In genomic region chr6:156791261-156791850, GRCh38 we compare ENCODE assay signal across 8 cellular contexts. TPM values are rescaled to one million over a fixed set of nuclear protein-coding genes. Genes with fewer than 3 reads are reported as not detected.
DNase-seq lines count a peak whose midpoint lies in the region; ATAC-seq and TF ChIP-seq lines count a peak whose summit lies in the region.

No MANE protein-coding gene starts in this region.

- H3K27ac Mint-ChIP-seq in CD4-positive, alpha-beta memory T cell, result peak overlapping the region in 5 of 7 donors; percentile 2 to 58 (median 36)
- H3K27ac Mint-ChIP-seq in endodermal cell, result no peak overlapping the region

- no peaks in the 10 kb centered on the region for H3K36me3 ChIP-seq in CD4-positive, alpha-beta memory T cell (ENCODE audit: insufficient read depth, low read length)
- no peaks in the 10 kb centered on the region for H3K36me3 ChIP-seq in endodermal cell (ENCODE audit: control insufficient read depth, insufficient read depth, low read length)

- H3K4me3 Mint-ChIP-seq in CD4-positive, alpha-beta memory T cell, result peak overlapping the region in 7 of 8 donors; percentile 3 to 67 (median 55)
- H3K4me3 Mint-ChIP-seq in endodermal cell, result no peak overlapping the region

- peaks cover 79 to 97% (median 88%) of the 10 kb centered on the region in 4 donors for H3K4me1 Mint-ChIP-seq in CD4-positive, alpha-beta memory T cell
- H3K4me1 Mint-ChIP-seq in endodermal cell, result peaks cover 55% of the 10 kb centered on the region

- intact Hi-C loops in CD4-positive, alpha-beta memory T cell (cut with micrococcal nuclease), result loop anchor here (1.0 to 2.0 kb wide), 2 partner anchors 11 to 15 kb away; partner anchors contain the start of gene ARID1B

- no peak overlapping the region for H3K27ac ChIP-seq in CD4-positive, alpha-beta memory T cell (ENCODE audit: low read depth, low read length)
- H3K27ac ChIP-seq in endodermal cell (ENCODE audit: low read depth, low read length), result no peak overlapping the region

- no peaks in the 10 kb centered on the region for H3K9me3 Mint-ChIP-seq in CD4-positive, alpha-beta memory T cell
- no peaks in the 10 kb centered on the region for H3K9me3 Mint-ChIP-seq in endodermal cell

- peak; percentile 29 to 74 (median 50) for DNase-seq in CD4-positive, alpha-beta memory T cell
- peak; percentile 99 for DNase-seq in NCI-H69 (lab: John Stamatoyannopoulos, UW)
- DNase-seq in endodermal cell, result peak; percentile 20
- DNase-seq in renal cortical epithelial cell (ENCODE audit: low read depth), result peak; percentile 74
- no peak for DNase-seq in hepatic stellate cell (ENCODE audit: low spot score)
- no peak for DNase-seq in GM19240 (ENCODE audit: insufficient read length, low spot score)

- H3K27me3 ChIP-seq in CD4-positive, alpha-beta memory T cell (ENCODE audit: insufficient read depth, low read length), result no peaks in the 10 kb centered on the region
- H3K27me3 ChIP-seq in endodermal cell (ENCODE audit: control insufficient read depth, insufficient read depth, low read length, poor library complexity, severe bottlenecking), result no peaks in the 10 kb centered on the region

- H3K9ac ChIP-seq in endodermal cell (ENCODE audit: extremely low read depth, low read length, poor library complexity, severe bottlenecking), result no peak overlapping the region

- no peaks in the 10 kb centered on the region for H3K27me3 Mint-ChIP-seq in CD4-positive, alpha-beta memory T cell
- no peaks in the 10 kb centered on the region for H3K27me3 Mint-ChIP-seq in endodermal cell (ENCODE audit: insufficient read depth)

- 51 to 63% methylated on average over 8 to 10 of the region's 10 CpGs for WGBS in endodermal cell (ENCODE audit: insufficient coverage in 1 of 2, insufficient read length in 1 of 2), 2 experiments

- no peaks in the 10 kb centered on the region for H3K9me3 ChIP-seq in CD4-positive, alpha-beta memory T cell (ENCODE audit: control insufficient read depth in 1 of 2, low read length in 2 of 2)
- H3K9me3 ChIP-seq in endodermal cell (ENCODE audit: control insufficient read depth, low read length), result no peaks in the 10 kb centered on the region

- no peak overlapping the region for H3K4me3 ChIP-seq in CD4-positive, alpha-beta memory T cell (ENCODE audit: low read length in 2 of 2)
- H3K4me3 ChIP-seq in endodermal cell (ENCODE audit: low read length), result no peak overlapping the region

- peak; percentile 62 for ATAC-seq in GM19025 (IDR thresholded peaks at IDR 0.05; ENCODE audit: low read depth, unreplicated experiment)
- ATAC-seq in HG03280 (IDR thresholded peaks at IDR 0.05; ENCODE audit: unreplicated experiment), result peak; percentile 56

- H3K4me1 ChIP-seq in CD4-positive, alpha-beta memory T cell (ENCODE audit: insufficient read depth, low read length), result peaks cover 99% of the 10 kb centered on the region
- no peaks in the 10 kb centered on the region for H3K4me1 ChIP-seq in endodermal cell (ENCODE audit: control insufficient read depth, insufficient read depth, low read length)

- CTCF ChIA-PET in CD4-positive, alpha-beta memory T cell (lab: Charles Lee; ENCODE audit: partially characterized antibody), result interaction anchor here (1.2 to 1.8 kb wide), 2 partner anchors 11 to 14 kb away, joined by 4 to 7 read pairs; partner anchors contain the start of gene ARID1B

- no peak for TF ChIP-seq CTCF in endodermal cell (conservative IDR thresholded peaks at IDR 0.05)

- H3K36me3 Mint-ChIP-seq in CD4-positive, alpha-beta memory T cell, result peaks cover 4 to 10% of the 10 kb centered on the region in 2 donors
- H3K36me3 Mint-ChIP-seq in endodermal cell (ENCODE audit: low read depth), result no peaks in the 10 kb centered on the region

- POLR2A ChIA-PET in CD4-positive, alpha-beta memory T cell (lab: Charles Lee; ENCODE audit: partially characterized antibody), result interaction anchor here (0.7 to 1.5 kb wide), 5 partner anchors 9 to 15 kb away, joined by 3 to 8 read pairs (median 4); partner anchors contain the start of gene ARID1B

RNA-seq across cellular contexts. Expression of gene ARID1B, which starts 14.2 kb away (rescaled TPM):
- 100 to 1,000 TPM; 118 to 131 TPM for total RNA-seq in CD4-positive, alpha-beta memory T cell
- 10 to 100 TPM in 1 of 2 donors, 1 to 10 TPM in 1; 5.4 to 26.5 TPM for polyA plus RNA-seq in CD4-positive, alpha-beta memory T cell
- 100 to 1,000 TPM in 1 of 2 donors, 10 to 100 TPM in 1; 74.0 to 110 TPM for total RNA-seq in endodermal cell
- 44.9 TPM for polyA plus RNA-seq in endodermal cell (2013, experiment 1 of 2)
- polyA plus RNA-seq in endodermal cell (2013, experiment 2 of 2), result 47.0 TPM
- 16.7 and 75.8 TPM in 2 replicates for total RNA-seq in renal cortical epithelial cell

Comparison
In these comparisons a context has a peak if more than half of its experiments do, and no peak if none do; other contexts are left out.
1. DNase-seq: peak in CD4-positive, alpha-beta memory T cell (5 of 5), NCI-H69 (single experiment), endodermal cell (single experiment) and renal cortical epithelial cell (single experiment); none in hepatic stellate cell (single experiment) and GM19240 (single experiment).